In the genomic region with DNA sequence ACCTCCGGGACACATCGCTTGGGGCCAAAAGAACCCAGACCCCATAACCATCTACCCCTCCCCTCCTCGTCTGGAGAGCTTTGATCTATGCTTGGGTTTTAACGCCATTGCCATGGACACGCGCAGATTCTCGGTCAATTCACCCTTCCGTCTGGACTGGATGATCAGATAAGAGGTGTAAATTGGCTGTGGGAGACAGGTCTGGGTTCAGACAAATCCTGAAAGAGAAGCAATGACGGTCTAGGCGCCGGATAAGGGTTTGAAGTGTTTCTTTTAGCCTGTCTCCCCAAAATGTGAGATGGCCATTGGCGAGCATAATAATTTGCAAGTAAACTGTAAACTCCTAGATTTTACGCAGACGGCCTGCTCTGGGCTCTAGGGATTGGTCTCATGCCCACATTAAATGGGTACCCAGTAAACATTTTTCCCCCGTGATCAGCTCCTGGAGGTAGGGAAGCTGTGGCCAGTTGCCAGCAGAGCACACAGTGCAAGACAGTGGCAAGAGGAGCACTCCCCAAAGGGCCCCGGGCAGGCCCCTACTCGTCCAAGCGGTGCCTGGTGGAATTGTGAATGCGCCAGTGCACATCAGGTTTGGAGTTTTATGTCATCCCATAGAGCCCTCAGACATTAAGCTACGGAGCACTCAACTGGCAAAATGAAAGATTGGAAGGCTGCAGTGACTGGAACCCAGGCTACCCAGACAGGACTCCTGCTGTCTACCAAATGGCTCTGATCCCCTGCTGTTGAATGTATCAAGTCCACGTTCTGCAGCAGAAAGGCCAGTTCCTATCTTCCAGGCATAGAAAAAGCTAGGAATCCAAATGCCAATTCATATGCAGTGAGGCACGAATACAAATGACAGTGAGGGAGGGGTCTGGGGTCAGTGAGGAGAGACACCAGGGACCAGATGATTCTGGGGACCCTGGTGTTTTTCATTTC, we compare ENCODE assay signal across 9 cellular contexts. TPM values are rescaled to one million over a fixed set of nuclear protein-coding genes. Genes with fewer than 3 reads are reported as not detected.
DNase-seq lines count a peak whose midpoint lies in the region; ATAC-seq, FAIRE-seq and TF ChIP-seq lines count a peak whose summit lies in the region.
"Had no signal": no experiment of that assay in that cellular context is flagged by ENCODE, and none has a peak within 500 bp of the region (broad histone marks: within the 10 kb centered on the region; RNA-seq: fewer than 3 reads in every experiment).

No MANE protein-coding gene starts in this region.

- TF ChIP-seq CTCF in epithelial cell of proximal tubule (conservative IDR thresholded peaks at IDR 0.05; ENCODE audit: low read depth, low read length): no peak
- TF ChIP-seq CTCF in neural crest cell (conservative IDR thresholded peaks at IDR 0.05): no peak

- H3K27me3 ChIP-seq in CD4-positive, alpha-beta memory T cell (ENCODE audit: insufficient read depth, low read length): peaks cover 16% of the 10 kb centered on the region

- no peaks in the 10 kb centered on the region for H3K36me3 ChIP-seq in CD4-positive, alpha-beta memory T cell (ENCODE audit: insufficient read depth, low read length)

- H3K4me1 Mint-ChIP-seq in CD4-positive, alpha-beta memory T cell: peaks cover 4 to 36% (median 22%) of the 10 kb centered on the region in 4 donors
- peaks cover 74% of the 10 kb centered on the region for H3K4me1 Mint-ChIP-seq in neural crest cell

- no peaks in the 10 kb centered on the region for H3K36me3 Mint-ChIP-seq in CD4-positive, alpha-beta memory T cell
- peaks cover 8% of the 10 kb centered on the region for H3K36me3 Mint-ChIP-seq in neural crest cell (ENCODE audit: low read depth)

- H3K9me3 ChIP-seq in CD4-positive, alpha-beta memory T cell (ENCODE audit: control insufficient read depth in 1 of 2, low read length in 2 of 2): no peaks in the 10 kb centered on the region

- no peak for FAIRE-seq in RCC 7860 (lab: Jason Lieb, UNC)

- no peak overlapping the region for H3K27ac ChIP-seq in CD4-positive, alpha-beta memory T cell (ENCODE audit: low read depth, low read length)

- no peaks in the 10 kb centered on the region for H3K9me3 Mint-ChIP-seq in CD4-positive, alpha-beta memory T cell
- no peaks in the 10 kb centered on the region for H3K9me3 Mint-ChIP-seq in neural crest cell

- CTCF ChIA-PET in CD4-positive, alpha-beta memory T cell (lab: Charles Lee; ENCODE audit: partially characterized antibody): no interaction called here

- no peak overlapping the region for H3K4me3 ChIP-seq in CD4-positive, alpha-beta memory T cell (ENCODE audit: low read length in 2 of 2)
- peak overlapping the region; percentile 77 for H3K4me3 ChIP-seq in epithelial cell of proximal tubule (ENCODE audit: low read depth, low read length)

- peaks cover 35 to 45% of the 10 kb centered on the region in 2 donors for H3K27me3 Mint-ChIP-seq in CD4-positive, alpha-beta memory T cell
- peaks cover 42% of the 10 kb centered on the region for H3K27me3 Mint-ChIP-seq in neural crest cell (ENCODE audit: low read depth)

- H3K4me3 Mint-ChIP-seq in CD4-positive, alpha-beta memory T cell: peak overlapping the region in 6 of 8 donors; percentile 7 to 63 (median 16)
- peak overlapping the region; percentile 98 for H3K4me3 Mint-ChIP-seq in neural crest cell

- H3K4me1 ChIP-seq in CD4-positive, alpha-beta memory T cell (ENCODE audit: insufficient read depth, low read length): peaks cover 15% of the 10 kb centered on the region

- POLR2A ChIA-PET in CD4-positive, alpha-beta memory T cell (lab: Charles Lee; ENCODE audit: partially characterized antibody): interaction anchor here (0.7 kb wide), 1 partner anchor 805 kb away, joined by 3 read pairs; no protein-coding TSS in a partner anchor

- DNase-seq in CD4-positive, alpha-beta memory T cell: no peak
- DNase-seq in NCI-H1105 treated with DMSO at 0.1 percent for 48 hours (lab: John Stamatoyannopoulos, UW): peak; percentile 53
- DNase-seq in epithelial cell of proximal tubule (ENCODE audit: low read depth): no peak
- DNase-seq in neural crest cell (ENCODE audit: low read depth, low spot score): no peak
- DNase-seq in H4 (ENCODE audit: low spot score): no peak
- no peak for DNase-seq in RCC 7860 (ENCODE audit: low spot score)
- DNase-seq: NCI-H510A treated with DMSO at 0.1 percent for 48 hours had no signal

- no peak overlapping the region for H3K27ac Mint-ChIP-seq in CD4-positive, alpha-beta memory T cell
- H3K27ac Mint-ChIP-seq in neural crest cell (ENCODE audit: unreplicated experiment): no peak overlapping the region

- ATAC-seq in GM18867 (IDR thresholded peaks at IDR 0.05; ENCODE audit: unreplicated experiment) (no peak), HG03039 (IDR thresholded peaks at IDR 0.05; ENCODE audit: unreplicated experiment) (no peak)

- intact Hi-C loops in CD4-positive, alpha-beta memory T cell (cut with micrococcal nuclease): no loop called here

RNA-seq across cellular contexts. Expression of a gene that starts 5.0 kb away (rescaled TPM):
- 1 to 10 TPM; 1.1 to 2.1 TPM for total RNA-seq in CD4-positive, alpha-beta memory T cell
- polyA plus RNA-seq in CD4-positive, alpha-beta memory T cell: not detected
- total RNA-seq in epithelial cell of proximal tubule: 30.4 and 36.5 TPM in 2 replicates
- 90.3 and 93.5 TPM in 2 replicates for total RNA-seq in neural crest cell
- 9.9 and 13.9 TPM in 2 replicates for total RNA-seq in H4 (2014; rRNA removed; shearing (Covaris generic))
